8 cellular contexts compared by ENCODE assay signal in genomic region chr10:31320598-31321211, GRCh38. TPM values are rescaled to one million over a fixed set of nuclear protein-coding genes. Genes with fewer than 3 reads are reported as not detected.
DNase-seq lines count a peak whose midpoint lies in the region; ATAC-seq and TF ChIP-seq lines count a peak whose summit lies in the region.

No MANE protein-coding gene starts in this region.

- peak overlapping the region; percentile 29 for H3K27ac ChIP-seq in cingulate gyrus (ENCODE audit: low read depth, low read length)

- peak overlapping the region; percentile 95 for H3K4me3 ChIP-seq in AG09309 (ENCODE audit: control insufficient read depth, low read depth, low read length)

- DNase-seq in AG09309 (ENCODE audit: low read depth) (no peak), KG1 (lab: John Stamatoyannopoulos, UW) (peak; percentile 30), UCSD-AML1 (lab: John Stamatoyannopoulos, UW; ENCODE audit: unreplicated experiment) (peak; percentile 52), left lobe of liver (ENCODE audit: low spot score) (peak; percentile 60), NK-92 (lab: John Stamatoyannopoulos, UW; ENCODE audit: unreplicated experiment) (no peak)
- peak; percentile 8 to 16 for DNase-seq in stimulated activated CD8-positive, alpha-beta memory T cell treated with anti-CD3 and anti-CD28 coated beads, Interleukin-2, amount 100 ng/mL, for 48 hours (ENCODE audit: low read depth in 2 of 2)

- ATAC-seq in GM18517 (IDR thresholded peaks at IDR 0.05; ENCODE audit: unreplicated experiment) (peak; percentile 23), left lobe of liver (peak; percentile 26)

- no peak for TF ChIP-seq CTCF in AG09309 (IDR thresholded peaks at IDR 0.05; ENCODE audit: control insufficient read depth, insufficient read depth, low read depth, low read length, missing control alignments)

RNA-seq across cellular contexts. Expression of gene ZEB1, which starts 1.7 kb away (rescaled TPM):
- 9.3 TPM for total RNA-seq in left lobe of liver

Comparison
In these comparisons a context has a peak if more than half of its experiments do, and no peak if none do; other contexts are left out.
1. DNase-seq: peak in KG1 (single experiment), UCSD-AML1 (single experiment), left lobe of liver (single experiment) and stimulated activated CD8-positive, alpha-beta memory T cell treated with anti-CD3 and anti-CD28 coated beads, Interleukin-2, amount 100 ng/mL, for 48 hours (2 of 2); none in AG09309 (single experiment) and NK-92 (single experiment).